ENCODE assay signal across 12 cellular contexts in the genomic region with DNA sequence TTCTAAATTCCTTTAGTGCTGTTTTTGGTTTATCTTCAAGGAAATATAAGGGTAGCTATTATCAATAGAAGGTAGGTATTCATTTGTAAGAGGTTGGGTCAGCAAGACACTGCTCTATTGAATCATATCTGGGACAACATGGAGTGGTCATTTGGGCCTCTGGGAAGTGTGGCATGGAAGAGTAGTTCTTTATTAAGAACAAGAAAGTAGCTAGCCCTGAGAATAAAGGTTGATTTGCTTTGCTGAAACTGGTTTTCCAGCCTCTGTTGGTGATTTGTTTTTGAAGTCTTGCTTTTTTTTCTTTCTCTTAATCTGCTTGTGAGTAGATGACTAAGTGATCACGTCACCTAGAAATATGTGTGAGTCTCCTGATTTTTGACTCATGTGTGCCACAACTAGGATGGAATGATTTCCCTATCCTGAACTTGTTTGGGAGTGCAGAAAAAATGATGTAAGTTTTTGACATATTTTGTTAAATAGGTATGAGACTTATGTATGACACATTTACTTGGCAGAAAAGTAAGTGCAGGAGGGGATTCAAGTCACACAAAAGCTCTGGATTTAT.
DNase-seq lines count a peak whose midpoint lies in the region; ATAC-seq and TF ChIP-seq lines count a peak whose summit lies in the region.
"Had no signal": no experiment of that assay in that cellular context is flagged by ENCODE, and none has a peak within 500 bp of the region (broad histone marks: within the 10 kb centered on the region; RNA-seq: fewer than 3 reads in every experiment).

No MANE protein-coding gene starts in this region.

- H3K4me3 ChIP-seq in PC-3 (ENCODE audit: low read length) (no peak overlapping the region), epithelial cell of esophagus (ENCODE audit: low read length) (no peak overlapping the region)
- H3K4me3 ChIP-seq: HAP-1 had no signal

- CTCF ChIA-PET in Calu3 (lab: Charles Lee), result no interaction called here
- CTCF ChIA-PET in PC-3 (lab: Charles Lee), result no interaction called here

- H3K27me3 ChIP-seq in PC-3 (ENCODE audit: low read length), result no peaks in the 10 kb centered on the region

- H3K4me3 Mint-ChIP-seq in Calu3 (ENCODE audit: low read depth, unreplicated experiment), result peak overlapping the region; percentile 46
- H3K4me3 Mint-ChIP-seq: activated naive CD8-positive, alpha-beta T cell treated with anti-CD3 and anti-CD28 coated beads, Interleukin-2, amount 50 U/mL, for 24 hours; neural crest cell had no signal

- H3K27me3 Mint-ChIP-seq in Calu3 (ENCODE audit: unreplicated experiment), result no peaks in the 10 kb centered on the region
- H3K27me3 Mint-ChIP-seq: activated naive CD8-positive, alpha-beta T cell treated with anti-CD3 and anti-CD28 coated beads, Interleukin-2, amount 50 U/mL, for 24 hours had no signal

- H3K27ac Mint-ChIP-seq in Calu3 (ENCODE audit: unreplicated experiment), result peak overlapping the region; percentile 99
- H3K27ac Mint-ChIP-seq: activated naive CD8-positive, alpha-beta T cell treated with anti-CD3 and anti-CD28 coated beads, Interleukin-2, amount 50 U/mL, for 24 hours had no signal

- H3K4me2 ChIP-seq in PC-3 (ENCODE audit: low read length), result no peak overlapping the region

- H3K36me3 ChIP-seq in PC-3 (ENCODE audit: low read depth, low read length), result no peaks in the 10 kb centered on the region
- H3K36me3 ChIP-seq: HAP-1 had no signal

- in situ Hi-C loops in KBM-7 (cut with MboI; ENCODE audit: low pct_unique_long_range_greater_than_20kb, low sequenced_read_pairs), result no loop called here

- no peaks in the 10 kb centered on the region for H3K79me2 ChIP-seq in PC-3 (ENCODE audit: low read length)

- no peaks in the 10 kb centered on the region for H4K20me1 ChIP-seq in PC-3 (ENCODE audit: low read length)

- no peak; the same call in 1 of the 2 replicates for ATAC-seq in PC-3
- peak; percentile 22 for ATAC-seq in omental fat pad (ENCODE audit: low FRiP score)
- ATAC-seq: activated naive CD8-positive, alpha-beta T cell treated with anti-CD3 and anti-CD28 coated beads, Interleukin-2, amount 50 U/mL, for 24 hours had no signal

- BruUV-seq in Calu3 (replicated peaks; lab: Mats Ljungman, UMichigan) (no TSS peak), PC-3 (replicated peaks; lab: Mats Ljungman, UMichigan) (no TSS peak)

- H3K9me2 ChIP-seq in PC-3 (replicated peaks; ENCODE audit: low read length), result no peaks in the 10 kb centered on the region

- H3K9me3 Mint-ChIP-seq in Calu3 (ENCODE audit: low read depth, unreplicated experiment), result no peaks in the 10 kb centered on the region
- H3K9me3 Mint-ChIP-seq: activated naive CD8-positive, alpha-beta T cell treated with anti-CD3 and anti-CD28 coated beads, Interleukin-2, amount 50 U/mL, for 24 hours had no signal

- no peak overlapping the region; the same call in 1 of the 2 replicates for H3K9ac ChIP-seq in PC-3 (ENCODE audit: low read length)

- intact Hi-C loops in Calu3 (cut with micrococcal nuclease; ENCODE audit: unreplicated experiment), result no loop called here
- intact Hi-C loops in PC-3 (cut with micrococcal nuclease), result no loop called here

- H3F3A ChIP-seq in PC-3 (ENCODE audit: low read length, unreplicated experiment), result no peaks in the 10 kb centered on the region

- TF ChIP-seq CTCF in Calu3 (IDR thresholded peaks at IDR 0.05; ENCODE audit: unreplicated experiment) (no peak), PC-3 (conservative IDR thresholded peaks at IDR 0.05; ENCODE audit: low read depth, low read length) (no peak), epithelial cell of esophagus (IDR thresholded peaks at IDR 0.05; ENCODE audit: insufficient read depth, low read depth, low read length, missing control alignments) (no peak), omental fat pad (IDR thresholded peaks at IDR 0.05) (no peak)

- no peaks in the 10 kb centered on the region for H3K9me3 ChIP-seq in PC-3 (ENCODE audit: low read length)
- H3K9me3 ChIP-seq: HAP-1 had no signal

- H2AFZ ChIP-seq in PC-3 (ENCODE audit: low read length), result no peak overlapping the region

- POLR2A ChIA-PET in PC-3 (lab: Charles Lee; ENCODE audit: unreplicated experiment), result no interaction called here

- DNase-seq in Calu3, result peak; percentile 34
- peak; percentile 47 for DNase-seq in PC-3
- DNase-seq in epithelial cell of esophagus (ENCODE audit: low read depth), result peak; percentile 95
- DNase-seq in omental fat pad (ENCODE audit: low spot score), result no peak
- no peak for DNase-seq in NCI-H2081 (lab: John Stamatoyannopoulos, UW)
- no peak for DNase-seq in T-helper 1 cell
- DNase-seq in T-helper 2 cell, result no peak
- DNase-seq in KBM-7, result no peak
- DNase-seq: activated naive CD8-positive, alpha-beta T cell treated with anti-CD3 and anti-CD28 coated beads, Interleukin-2, amount 50 U/mL, for 24 hours; Right ventricle myocardium superior had no signal

- H3K4me1 ChIP-seq in PC-3 (ENCODE audit: insufficient read depth, low read length), result no peaks in the 10 kb centered on the region
- H3K4me1 ChIP-seq: HAP-1 had no signal

- peaks cover 21% of the 10 kb centered on the region for H3K4me1 Mint-ChIP-seq in Calu3 (ENCODE audit: low read depth, unreplicated experiment)
- H3K4me1 Mint-ChIP-seq: activated naive CD8-positive, alpha-beta T cell treated with anti-CD3 and anti-CD28 coated beads, Interleukin-2, amount 50 U/mL, for 24 hours had no signal

- peaks cover 8% of the 10 kb centered on the region for H3K36me3 Mint-ChIP-seq in Calu3 (ENCODE audit: insufficient read depth, unreplicated experiment)

- H3K27ac ChIP-seq in PC-3 (ENCODE audit: low read length), result no peak overlapping the region

Comparison
In these comparisons a context has a peak if more than half of its experiments do, and no peak if none do; other contexts are left out.
1. DNase-seq: peak in Calu3 (single experiment), PC-3 (single experiment) and epithelial cell of esophagus (single experiment); none in omental fat pad (single experiment), NCI-H2081 (0 of 2), T-helper 1 cell (0 of 5), T-helper 2 cell (0 of 5) and KBM-7 (single experiment).